Comparison of ENCODE assay signal across 1 cellular context in the genomic region with DNA sequence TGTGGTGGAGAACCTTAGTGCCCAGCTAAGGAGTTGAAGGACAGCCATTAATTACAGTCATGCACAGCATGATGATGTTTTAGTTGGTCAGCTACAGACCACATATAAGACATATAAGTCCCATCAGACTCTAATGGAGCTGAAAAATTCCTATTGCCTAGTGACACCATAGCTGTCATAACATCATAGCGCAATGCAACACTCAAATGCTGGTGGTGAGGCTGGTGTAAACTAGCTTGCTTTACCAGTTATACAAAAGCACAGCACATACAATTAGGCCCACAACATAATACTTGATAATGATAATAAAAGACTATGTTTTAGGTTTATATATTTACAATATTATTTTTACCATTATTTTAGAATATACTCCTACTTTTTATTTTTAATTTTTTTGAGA.
TF ChIP-seq lines count a peak whose summit lies in the region.

No MANE protein-coding gene starts in this region.

TF ChIP-seq in IMR-90, 13 proteins besides CTCF, POLR2A, EP300 and RAD21 (continued from another document):
- TF ChIP-seq NFE2L2 (IDR thresholded peaks at IDR 0.05; ENCODE audit: low read depth, low read length), result no peak
- no peak for TF ChIP-seq SMC3 (IDR thresholded peaks at IDR 0.05; ENCODE audit: low read depth, low read length)
- TF ChIP-seq, protein P1, sequence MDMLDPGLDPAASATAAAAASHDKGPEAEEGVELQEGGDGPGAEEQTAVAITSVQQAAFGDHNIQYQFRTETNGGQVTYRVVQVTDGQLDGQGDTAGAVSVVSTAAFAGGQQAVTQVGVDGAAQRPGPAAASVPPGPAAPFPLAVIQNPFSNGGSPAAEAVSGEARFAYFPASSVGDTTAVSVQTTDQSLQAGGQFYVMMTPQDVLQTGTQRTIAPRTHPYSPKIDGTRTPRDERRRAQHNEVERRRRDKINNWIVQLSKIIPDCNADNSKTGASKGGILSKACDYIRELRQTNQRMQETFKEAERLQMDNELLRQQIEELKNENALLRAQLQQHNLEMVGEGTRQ (IDR thresholded peaks at IDR 0.05; ENCODE audit: low read depth, low read length), result no peak
- no peak for TF ChIP-seq FOS (IDR thresholded peaks at IDR 0.05; ENCODE audit: low read depth, low read length)
- TF ChIP-seq RCOR1 (IDR thresholded peaks at IDR 0.05; ENCODE audit: insufficient replicate concordance, low read length), result no peak
- no peak for TF ChIP-seq MAZ (IDR thresholded peaks at IDR 0.05; ENCODE audit: borderline replicate concordance, low read depth, low read length)
